ENCODE assay signal across 22 cellular contexts in genomic region chr7:1964556-1964912, GRCh38.
"Had no signal": no experiment of that assay in that cellular context is flagged by ENCODE, and none has a peak within 500 bp of the region (broad histone marks: within the 10 kb centered on the region; RNA-seq: fewer than 3 reads in every experiment).

No MANE protein-coding gene starts in this region.

- H3K27me3 ChIP-seq: SJSA1 had no signal

- H3K4me1 ChIP-seq: SJSA1 had no signal

- ATAC-seq: Panc1, PC-3 had no signal

- DNase-seq: KBM-7, MV-4-11, NCI-H1048, NCI-H1105, NCI-H1417, NCI-H1436 treated with DMSO at 0.1 percent for 48 hours, NCI-H1694 treated with DMSO at 0.1 percent for 48 hours, NCI-H1930, NCI-H2081 treated with DMSO at 0.1 percent for 48 hours, NCI-H2171, NCI-H226, NCI-H446, NCI-H510A, NCI-H524 treated with DMSO at 0.1 percent for 48 hours, NCI-H69, NCI-H774, PC-3, SIG-M5 had no signal

- H3K27ac ChIP-seq: RWPE1, SJSA1, SK-N-MC had no signal
